ENCODE assay signal across 8 cellular contexts in the genomic region with DNA sequence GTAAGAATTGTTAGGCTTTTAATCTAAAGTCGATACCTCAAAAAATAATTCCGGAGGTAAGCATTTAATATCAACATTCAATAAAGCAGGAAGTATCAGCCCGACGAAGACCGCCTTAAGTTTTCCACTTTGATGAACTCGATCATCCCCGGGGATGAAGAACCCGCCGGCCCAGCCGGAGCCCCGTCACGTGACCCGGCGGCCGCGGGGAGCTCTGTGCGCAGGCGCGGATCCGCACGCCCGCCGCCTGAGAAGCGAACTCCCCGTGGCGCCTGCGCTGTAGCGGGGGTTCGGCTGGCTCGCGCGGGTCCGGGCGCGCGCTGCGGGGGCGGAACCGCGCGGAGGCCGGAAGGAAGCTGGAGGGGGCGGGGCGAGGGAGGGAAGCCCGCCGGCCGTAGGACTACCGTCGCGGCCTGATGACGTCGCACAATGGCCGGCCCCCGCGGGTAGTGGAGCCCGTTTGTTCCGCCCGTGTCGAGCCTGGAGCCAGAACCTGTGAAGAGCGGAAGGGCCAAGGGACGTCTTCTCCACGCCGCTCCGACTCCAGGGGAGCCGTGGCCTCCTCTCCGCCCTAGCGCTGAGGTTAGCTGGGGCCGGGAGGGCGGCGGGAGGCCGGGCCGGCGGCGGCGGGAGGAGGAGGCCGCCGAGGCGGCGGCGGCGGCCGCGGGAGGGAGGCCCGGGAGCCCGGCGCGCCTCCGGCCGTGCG. TPM values are rescaled to one million over a fixed set of nuclear protein-coding genes. Genes with fewer than 3 reads are reported as not detected.
A peak's percentile ranks its signal among the peaks of the same experiment; 100 is the strongest.
DNase-seq lines count a peak whose midpoint lies in the region; TF ChIP-seq lines count a peak whose summit lies in the region.

A gene (plus strand): TSS at position 419 of the 706 bp plus-strand sequence. CDS start 6,721 bp downstream, outside the sequence.

- H3K4me3 Mint-ChIP-seq in CD4-positive, alpha-beta memory T cell, result peak within 1 kb of the TSS; percentile 85 to 91 (median 90)

- peak within 1 kb of the TSS; percentile 76 for H3K27ac ChIP-seq in CD4-positive, alpha-beta memory T cell (ENCODE audit: low read depth, low read length)
- peak within 1 kb of the TSS; percentile 77 for H3K27ac ChIP-seq in effector memory CD4-positive, alpha-beta T cell (ENCODE audit: insufficient read depth, low read length, poor library complexity, severe bottlenecking)

- CTCF ChIA-PET in CD4-positive, alpha-beta memory T cell (lab: Charles Lee; ENCODE audit: partially characterized antibody), result interaction anchor here (1.0 to 2.2 kb wide), 8 partner anchors 9 to 125 kb away, joined by 3 to 10 read pairs (median 4); no protein-coding TSS in a partner anchor
- CTCF ChIA-PET in activated CD8-positive, alpha-beta memory T cell treated with anti-CD3 and anti-CD28 coated beads for 36 hours (lab: Charles Lee), result interaction anchor here (0.6 to 2.3 kb wide), 5 partner anchors 9 to 802 kb away, joined by 3 to 7 read pairs (median 3); no protein-coding TSS in a partner anchor

- H3K9me3 ChIP-seq in CD4-positive, alpha-beta memory T cell (ENCODE audit: control insufficient read depth in 1 of 2, low read length in 2 of 2), result no peaks in the 10 kb centered on the region
- no peaks in the 10 kb centered on the region for H3K9me3 ChIP-seq in effector memory CD4-positive, alpha-beta T cell (ENCODE audit: control insufficient read depth, low read length)

- H3K36me3 Mint-ChIP-seq in CD4-positive, alpha-beta memory T cell, result peaks cover 0 to 26% of the 10 kb centered on the region in 2 donors

- POLR2A ChIA-PET in CD4-positive, alpha-beta memory T cell (lab: Charles Lee; ENCODE audit: partially characterized antibody), result interaction anchor here (1.0 to 2.9 kb wide), 25 partner anchors 9 to 647 kb away, joined by 3 to 42 read pairs (median 6); a partner anchor contains a TSS
- POLR2A ChIA-PET in activated CD8-positive, alpha-beta memory T cell treated with anti-CD3 and anti-CD28 coated beads for 36 hours (lab: Charles Lee), result interaction anchor here (0.5 to 1.3 kb wide), 6 partner anchors 12 to 1000 kb away, joined by 3 to 5 read pairs (median 4); no protein-coding TSS in a partner anchor

- TF ChIP-seq CTCF in GM20000 (IDR thresholded peaks at IDR 0.05; ENCODE audit: extremely low read depth, missing control alignments), result no peak

- H3K36me3 ChIP-seq in CD4-positive, alpha-beta memory T cell (ENCODE audit: insufficient read depth, low read length), result peaks cover 8% of the 10 kb centered on the region
- H3K36me3 ChIP-seq in effector memory CD4-positive, alpha-beta T cell (ENCODE audit: control insufficient read depth, insufficient read depth, low read length), result peaks cover 1% of the 10 kb centered on the region

- peaks cover 24% of the 10 kb centered on the region for H3K4me1 ChIP-seq in CD4-positive, alpha-beta memory T cell (ENCODE audit: insufficient read depth, low read length)
- peaks cover 18% of the 10 kb centered on the region for H3K4me1 ChIP-seq in effector memory CD4-positive, alpha-beta T cell (ENCODE audit: control insufficient read depth, insufficient read depth, low read length, poor library complexity, severe bottlenecking)

- peak; percentile 93 to 96 (median 96) for DNase-seq in CD4-positive, alpha-beta memory T cell
- DNase-seq in GM20000 (ENCODE audit: low spot score), result peak; percentile 100
- DNase-seq in HT1080 (ENCODE audit: low read depth), result peak; percentile 86
- DNase-seq in NOMO-1 (lab: John Stamatoyannopoulos, UW; ENCODE audit: unreplicated experiment in 2 of 2), result peak; percentile 91 to 93
- DNase-seq in effector memory CD4-positive, alpha-beta T cell, result peak; percentile 95 to 97 (median 96)
- peak; percentile 97 for DNase-seq in medulla oblongata (ENCODE audit: extremely low spot score)
- peak; percentile 92 to 99 (median 96) for DNase-seq in stimulated activated CD4-positive, alpha-beta T cell treated with anti-CD3 and anti-CD28 coated beads, TNF-alpha, amount 100 ng/mL, for 48 hours (ENCODE audit: low read depth in 3 of 3)

- peaks cover 0 to 2% (median 0%) of the 10 kb centered on the region in 8 donors for H3K9me3 Mint-ChIP-seq in CD4-positive, alpha-beta memory T cell

- H3K27me3 Mint-ChIP-seq in CD4-positive, alpha-beta memory T cell, result no peaks in the 10 kb centered on the region

- no peaks in the 10 kb centered on the region for H3K27me3 ChIP-seq in CD4-positive, alpha-beta memory T cell (ENCODE audit: insufficient read depth, low read length)
- no peaks in the 10 kb centered on the region for H3K27me3 ChIP-seq in effector memory CD4-positive, alpha-beta T cell (replicated peaks; ENCODE audit: control insufficient read depth, insufficient read depth, low read length, poor library complexity, severe bottlenecking)

- peaks cover 14 to 40% (median 26%) of the 10 kb centered on the region in 4 donors for H3K4me1 Mint-ChIP-seq in CD4-positive, alpha-beta memory T cell

- intact Hi-C loops in CD4-positive, alpha-beta memory T cell (cut with micrococcal nuclease), result loop anchor here (1.0 kb wide), 7 partner anchors 81 to 647 kb away; a partner anchor contains a TSS

- H3K27ac Mint-ChIP-seq in CD4-positive, alpha-beta memory T cell, result peak within 1 kb of the TSS; percentile 87 to 95 (median 90)

- H3K4me3 ChIP-seq in CD4-positive, alpha-beta memory T cell (ENCODE audit: low read length in 2 of 2), result peak within 1 kb of the TSS; percentile 54 to 84
- peak within 1 kb of the TSS; percentile 74 for H3K4me3 ChIP-seq in effector memory CD4-positive, alpha-beta T cell (ENCODE audit: insufficient read depth, low read depth, low read length, poor library complexity, severe bottlenecking)

RNA-seq across cellular contexts. Expression of the gene that starts here (rescaled TPM):
- 10 to 100 TPM; 84.5 to 91.5 TPM for total RNA-seq in CD4-positive, alpha-beta memory T cell
- 10 to 100 TPM in 1 of 2 donors, 1 to 10 TPM in 1; 3.0 to 23.5 TPM for polyA plus RNA-seq in CD4-positive, alpha-beta memory T cell
- 18.7 and 21.7 TPM in 2 replicates for total RNA-seq in HT1080 (2014; rRNA removed; shearing (Covaris generic))
- polyA plus RNA-seq in HT1080 (2015; cell fraction: cytosol; rRNA removed), result 23.4 and 26.5 TPM in 2 replicates
- 49.1 and 54.3 TPM in 2 replicates for polyA plus RNA-seq in HT1080 (2015; cell fraction: nucleus; rRNA removed)
- 10 to 100 TPM; 88.0 to 94.2 TPM for total RNA-seq in activated CD8-positive, alpha-beta memory T cell treated with anti-CD3 and anti-CD28 coated beads for 36 hours

Comparison
In these comparisons a context has a peak if more than half of its experiments do, and no peak if none do; other contexts are left out.
1. Peak in every context shown above with its lines: DNase-seq, H3K4me3 ChIP-seq and H3K27ac ChIP-seq.